9 cellular contexts compared by ENCODE assay signal in the genomic region with DNA sequence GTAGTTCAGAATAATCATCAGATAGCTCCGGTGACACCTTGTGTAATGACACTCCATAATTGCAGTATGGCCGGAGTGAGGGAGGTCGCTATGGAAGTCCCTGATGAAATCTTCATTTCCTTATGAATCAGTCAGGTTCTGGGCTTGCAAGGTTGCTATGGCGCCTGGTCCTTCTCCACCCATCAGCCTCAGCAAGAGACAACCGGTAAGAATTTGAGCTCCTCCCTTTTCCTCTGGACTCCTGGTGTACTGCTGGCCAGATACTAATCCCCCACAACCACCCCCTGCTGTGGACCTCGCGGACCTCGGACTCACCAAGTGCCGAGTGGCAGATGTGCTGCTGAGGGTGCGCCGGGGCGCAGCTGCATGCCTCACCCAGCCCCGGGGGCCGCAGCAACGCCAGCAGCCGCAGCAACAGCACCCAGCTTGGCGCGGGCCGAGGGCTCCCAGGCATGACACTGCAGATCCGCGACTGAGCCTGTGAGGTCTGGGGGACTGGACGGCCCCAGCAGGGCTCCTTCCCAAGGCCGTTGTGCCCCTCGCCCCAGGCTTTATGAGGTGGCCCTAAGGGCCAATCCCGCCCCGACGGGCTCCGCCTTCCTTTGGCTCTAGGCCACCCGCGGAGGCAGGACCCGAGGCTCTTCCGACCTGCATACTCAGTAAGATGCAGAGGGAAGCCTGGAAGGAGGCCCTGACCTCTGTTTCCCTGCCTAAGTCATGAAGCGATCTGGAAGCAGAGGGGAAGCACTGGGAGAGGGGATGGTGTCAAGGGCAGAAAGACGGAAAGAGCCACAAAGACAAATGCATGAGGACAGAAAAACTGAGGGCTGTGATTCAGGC. TPM values are rescaled to one million over a fixed set of nuclear protein-coding genes. Genes with fewer than 3 reads are reported as not detected.
A peak's percentile ranks its signal among the peaks of the same experiment; 100 is the strongest.
DNase-seq lines count a peak whose midpoint lies in the region; ATAC-seq and TF ChIP-seq lines count a peak whose summit lies in the region.
"Had no signal": no experiment of that assay in that cellular context is flagged by ENCODE, and none has a peak within 500 bp of the region (broad histone marks: within the 10 kb centered on the region; RNA-seq: fewer than 3 reads in every experiment).

A gene (minus strand): TSS at position 526 of the 840 bp plus-strand sequence. CDS start 72 bp downstream, at position 454.

- ATAC-seq in stimulated activated naive CD8-positive, alpha-beta T cell treated with anti-CD3 and anti-CD28 coated beads, Interleukin-15, amount 100 ng/mL, for 72 hours: peak; percentile 37
- ATAC-seq in stimulated activated naive CD8-positive, alpha-beta T cell treated with anti-CD3 and anti-CD28 coated beads, Interleukin-15, Interleukin-2, amounts not matched to agents 100 U/mL and 50 U/mL, for 24 hours: no peak
- ATAC-seq in mucosa of descending colon: peak; percentile 86
- ATAC-seq in HG03342 (IDR thresholded peaks at IDR 0.05; ENCODE audit: unreplicated experiment): no peak
- no peak for ATAC-seq in GM21576 (IDR thresholded peaks at IDR 0.05; ENCODE audit: unreplicated experiment)

- no peaks in the 10 kb centered on the region for H3K9me3 ChIP-seq in mucosa of descending colon

- H3K4me1 ChIP-seq in mucosa of descending colon (ENCODE audit: low read depth): peaks cover 9% of the 10 kb centered on the region

- no peaks in the 10 kb centered on the region for H3K9me3 Mint-ChIP-seq in stimulated activated naive CD8-positive, alpha-beta T cell treated with anti-CD3 and anti-CD28 coated beads, Interleukin-15, amount 100 ng/mL, for 72 hours

- intact Hi-C loops in mucosa of descending colon (cut with DNase I, micrococcal nuclease): no loop called here

- no peaks in the 10 kb centered on the region for H3K36me3 ChIP-seq in mucosa of descending colon (ENCODE audit: low read depth)

- no peak for DNase-seq in stimulated activated naive CD8-positive, alpha-beta T cell treated with anti-CD3 and anti-CD28 coated beads, Interleukin-15, amount 100 ng/mL, for 72 hours
- no peak for DNase-seq in stimulated activated naive CD8-positive, alpha-beta T cell treated with anti-CD3 and anti-CD28 coated beads, Interleukin-15, Interleukin-2, amounts not matched to agents 100 U/mL and 50 U/mL, for 24 hours
- DNase-seq in epithelial cell of esophagus (ENCODE audit: low read depth): peak; percentile 74
- DNase-seq in mucosa of descending colon: peak; percentile 64 to 75 (median 68)
- DNase-seq in DMS114 treated with DMSO at 0.1 percent for 48 hours (lab: John Stamatoyannopoulos, UW; ENCODE audit: unreplicated experiment): no peak
- no peak for DNase-seq in activated CD4-positive, alpha-beta T cell treated with anti-CD3 and anti-CD28 coated beads for 48 hours
- DNase-seq: hippocampal formation had no signal

- TF ChIP-seq CTCF in epithelial cell of esophagus (IDR thresholded peaks at IDR 0.05; ENCODE audit: insufficient read depth, low read depth, low read length, missing control alignments) (no peak), mucosa of descending colon (IDR thresholded peaks at IDR 0.05) (no peak)

- no peak within 1 kb of the TSS for H3K27ac Mint-ChIP-seq in stimulated activated naive CD8-positive, alpha-beta T cell treated with anti-CD3 and anti-CD28 coated beads, Interleukin-15, amount 100 ng/mL, for 72 hours

- peaks cover 43% of the 10 kb centered on the region for H3K27me3 Mint-ChIP-seq in stimulated activated naive CD8-positive, alpha-beta T cell treated with anti-CD3 and anti-CD28 coated beads, Interleukin-15, amount 100 ng/mL, for 72 hours

- H3K4me3 ChIP-seq in epithelial cell of esophagus (ENCODE audit: low read length) (peak within 1 kb of the TSS; percentile 28), mucosa of descending colon (no peak within 1 kb of the TSS)

- H3K4me1 Mint-ChIP-seq in stimulated activated naive CD8-positive, alpha-beta T cell treated with anti-CD3 and anti-CD28 coated beads, Interleukin-15, amount 100 ng/mL, for 72 hours: peaks cover 14% of the 10 kb centered on the region

- no peak within 1 kb of the TSS for H3K4me3 Mint-ChIP-seq in stimulated activated naive CD8-positive, alpha-beta T cell treated with anti-CD3 and anti-CD28 coated beads, Interleukin-15, amount 100 ng/mL, for 72 hours

RNA-seq across cellular contexts. Expression of the gene that starts here (rescaled TPM):
- total RNA-seq in mucosa of descending colon: 1 to 10 TPM; 1.2 to 8.7 (median 3.6) TPM

Comparison
In these comparisons a context has a peak if more than half of its experiments do, and no peak if none do; other contexts are left out.
1. ATAC-seq: peak in stimulated activated naive CD8-positive, alpha-beta T cell treated with anti-CD3 and anti-CD28 coated beads, Interleukin-15, amount 100 ng/mL, for 72 hours (single experiment) and mucosa of descending colon (single experiment); none in stimulated activated naive CD8-positive, alpha-beta T cell treated with anti-CD3 and anti-CD28 coated beads, Interleukin-15, Interleukin-2, amounts not matched to agents 100 U/mL and 50 U/mL, for 24 hours (single experiment), HG03342 (single experiment) and GM21576 (single experiment).
2. DNase-seq: peak in epithelial cell of esophagus (single experiment) and mucosa of descending colon (3 of 3); none in stimulated activated naive CD8-positive, alpha-beta T cell treated with anti-CD3 and anti-CD28 coated beads, Interleukin-15, amount 100 ng/mL, for 72 hours (0 of 2), stimulated activated naive CD8-positive, alpha-beta T cell treated with anti-CD3 and anti-CD28 coated beads, Interleukin-15, Interleukin-2, amounts not matched to agents 100 U/mL and 50 U/mL, for 24 hours (single experiment), DMS114 treated with DMSO at 0.1 percent for 48 hours (single experiment) and activated CD4-positive, alpha-beta T cell treated with anti-CD3 and anti-CD28 coated beads for 48 hours (single experiment).